ENCODE assay signal across 13 cellular contexts in genomic region chr17:30263552-30264333, GRCh38. TPM values are rescaled to one million over a fixed set of nuclear protein-coding genes. Genes with fewer than 3 reads are reported as not detected.
DNase-seq lines count a peak whose midpoint lies in the region; ATAC-seq, FAIRE-seq and TF ChIP-seq lines count a peak whose summit lies in the region.
"Had no signal": no experiment of that assay in that cellular context is flagged by ENCODE, and none has a peak within 500 bp of the region (broad histone marks: within the 10 kb centered on the region; RNA-seq: fewer than 3 reads in every experiment).

No MANE protein-coding gene starts in this region.

- H3K9me3 ChIP-seq in thoracic aorta: no peaks in the 10 kb centered on the region

- FAIRE-seq in frontal cortex (lab: Jason Lieb, UNC): no peak

- DNase-seq in NCI-H226 (peak; percentile 87), coronary artery (ENCODE audit: low spot score) (no peak), left lobe of liver (ENCODE audit: low spot score) (peak; percentile 85), thoracic aorta (ENCODE audit: low spot score) (no peak), frontal cortex (ENCODE audit: low spot score in 2 of 2) (no peak), T-helper 2 cell (no peak)
- DNase-seq: DMS53; dorsolateral prefrontal cortex; glutamatergic neuron; NCI-H524 treated with DMSO at 0.1 percent for 48 hours; SHP77 treated with DMSO at 0.1 percent for 48 hours; stimulated activated naive B cell treated with anti-CD40 and anti-IgM and Interleukin-4, amounts not matched to agents 10 μg/mL and 1 μg/mL and 100 μg/mL, for 72 hours had no signal

- H3K27me3 ChIP-seq in thoracic aorta (replicated peaks; ENCODE audit: insufficient read depth): no peaks in the 10 kb centered on the region
- H3K27me3 ChIP-seq: dorsolateral prefrontal cortex had no signal

- H3K4me3 ChIP-seq in coronary artery (no peak overlapping the region), thoracic aorta (peak overlapping the region; percentile 28)
- H3K4me3 ChIP-seq: dorsolateral prefrontal cortex had no signal

- ATAC-seq in left lobe of liver: peak; percentile 93
- ATAC-seq in thoracic aorta (ENCODE audit: insufficient number of reproducible peaks, low FRiP score, low read depth): peak; percentile 57
- no peak for ATAC-seq in GM19351 (IDR thresholded peaks at IDR 0.05; ENCODE audit: unreplicated experiment)
- ATAC-seq: stimulated activated naive B cell treated with anti-CD40 and anti-IgM and Interleukin-4, amounts not matched to agents 10 μg/mL and 1 μg/mL and 100 μg/mL, for 72 hours had no signal

- H3K36me3 ChIP-seq in thoracic aorta: no peaks in the 10 kb centered on the region

- peaks cover 20 to 58% of the 10 kb centered on the region in 2 donors for H3K4me1 ChIP-seq in thoracic aorta (ENCODE audit: control insufficient read depth in 1 of 2, low read depth in 2 of 2)

- H3K27ac ChIP-seq in coronary artery: peak overlapping the region; percentile 55 to 80
- H3K27ac ChIP-seq in thoracic aorta: peak overlapping the region; percentile 64 to 84

- TF ChIP-seq CTCF in coronary artery (IDR thresholded peaks at IDR 0.05) (no peak), thoracic aorta (IDR thresholded peaks at IDR 0.05) (no peak)

RNA-seq across cellular contexts. Expression of gene BLMH, which starts 28.0 kb away (rescaled TPM):
- 8.1 TPM for total RNA-seq in left lobe of liver
- total RNA-seq in thoracic aorta: 10 to 100 TPM; 21.5 to 34.6 TPM
- total RNA-seq in frontal cortex: 48.5 TPM

RNA-seq across cellular contexts. Expression of gene SLC6A4, which starts 28.2 kb away (rescaled TPM):
- total RNA-seq in left lobe of liver (0.13 TPM), thoracic aorta (10 to 100 TPM in 1 of 2 donors, 1 to 10 TPM in 1; 1.6 to 15.2 TPM), frontal cortex (1.2 TPM)

Comparison
In these comparisons a context has a peak if more than half of its experiments do, and no peak if none do; other contexts are left out.
1. DNase-seq: peak in NCI-H226 (single experiment) and left lobe of liver (single experiment); none in coronary artery (single experiment), thoracic aorta (single experiment), frontal cortex (0 of 2) and T-helper 2 cell (0 of 5).